Comparison of ENCODE assay signal across 11 cellular contexts in genomic region chr1:208030320-208031091, GRCh38.
DNase-seq lines count a peak whose midpoint lies in the region; ATAC-seq and TF ChIP-seq lines count a peak whose summit lies in the region.
"Had no signal": no experiment of that assay in that cellular context is flagged by ENCODE, and none has a peak within 500 bp of the region (broad histone marks: within the 10 kb centered on the region; RNA-seq: fewer than 3 reads in every experiment).

No MANE protein-coding gene starts in this region.

- ATAC-seq in heart left ventricle: peak; percentile 60 to 81 (median 68)
- no peak for ATAC-seq in GM21528 (IDR thresholded peaks at IDR 0.05; ENCODE audit: low FRiP score, unreplicated experiment)
- ATAC-seq: T-helper 17 cell had no signal

- H3K9me3 ChIP-seq in ascending aorta (no peaks in the 10 kb centered on the region), heart left ventricle (no peaks in the 10 kb centered on the region)

- no peaks in the 10 kb centered on the region for H3K27me3 Mint-ChIP-seq in Calu3 (ENCODE audit: unreplicated experiment)

- intact Hi-C loops in ascending aorta (cut with DNase I): loop anchor here (2.0 kb wide), 1 partner anchor 16 kb away; no protein-coding TSS in a partner anchor
- intact Hi-C loops in heart left ventricle (cut with DNase I): no loop called here
- intact Hi-C loops in posterior vena cava (cut with DNase I): no loop called here
- intact Hi-C loops in Calu3 (cut with micrococcal nuclease; ENCODE audit: unreplicated experiment): no loop called here

- H3K36me3 ChIP-seq in ascending aorta: peaks cover 20 to 65% of the 10 kb centered on the region in 2 donors
- peaks cover 3 to 84% (median 55%) of the 10 kb centered on the region in 9 donors for H3K36me3 ChIP-seq in heart left ventricle

- H3K4me1 Mint-ChIP-seq in Calu3 (ENCODE audit: low read depth, unreplicated experiment): no peaks in the 10 kb centered on the region

- TF ChIP-seq POLR2A in heart left ventricle (IDR thresholded peaks at IDR 0.05): no peak

- H3K36me3 Mint-ChIP-seq in Calu3 (ENCODE audit: insufficient read depth, unreplicated experiment): no peaks in the 10 kb centered on the region

- H3K4me3 Mint-ChIP-seq in Calu3 (ENCODE audit: low read depth, unreplicated experiment): no peak overlapping the region
- H3K4me3 Mint-ChIP-seq: T-helper 17 cell had no signal

- TF ChIP-seq CTCF in AG09319 (IDR thresholded peaks at IDR 0.05; ENCODE audit: low read depth, low read length) (no peak), ascending aorta (IDR thresholded peaks at IDR 0.05) (no peak), heart left ventricle (IDR thresholded peaks at IDR 0.05) (no peak), Calu3 (IDR thresholded peaks at IDR 0.05; ENCODE audit: unreplicated experiment) (no peak)

- H3K4me1 ChIP-seq in ascending aorta (peaks cover 7 to 33% of the 10 kb centered on the region in 2 donors), heart left ventricle (peaks cover 0 to 47% (median 21%) of the 10 kb centered on the region in 12 donors)
- H3K4me1 ChIP-seq: parathyroid adenoma had no signal

- H3K27ac Mint-ChIP-seq in Calu3 (ENCODE audit: unreplicated experiment): no peak overlapping the region
- H3K27ac Mint-ChIP-seq: T-helper 17 cell had no signal

- CTCF ChIA-PET in Calu3 (lab: Charles Lee): interaction anchor here (2.0 kb wide), 1 partner anchor 8 kb away, joined by 9 read pairs; no protein-coding TSS in a partner anchor

- H3K27me3 ChIP-seq in ascending aorta: no peaks in the 10 kb centered on the region
- no peaks in the 10 kb centered on the region for H3K27me3 ChIP-seq in heart left ventricle

- BruUV-seq in Calu3 (replicated peaks; lab: Mats Ljungman, UMichigan): no TSS peak

- WGBS in heart left ventricle, 4 donors: 52 to 71% (median 66%) methylated on average over 10 to 11 of the region's 11 CpGs

- no peaks in the 10 kb centered on the region for H3K9me3 Mint-ChIP-seq in Calu3 (ENCODE audit: low read depth, unreplicated experiment)

- H3K27ac ChIP-seq in ascending aorta (peak overlapping the region; percentile 66 to 80), heart left ventricle (peak overlapping the region; percentile 46 to 94 (median 77))
- H3K27ac ChIP-seq: parathyroid adenoma had no signal

- no peak overlapping the region for H3K4me3 ChIP-seq in ascending aorta
- peak overlapping the region in 1 of 12 donors; percentile 19 for H3K4me3 ChIP-seq in heart left ventricle

- peak; percentile 47 for DNase-seq in AG09319 (ENCODE audit: extremely low read depth, low read depth)
- DNase-seq in ascending aorta (ENCODE audit: low spot score in 2 of 2): no peak
- DNase-seq in heart left ventricle: peak; percentile 70 to 86 (median 73)
- peak; percentile 90 for DNase-seq in posterior vena cava (ENCODE audit: low spot score)
- DNase-seq in Calu3: no peak
- DNase-seq in NCI-H226: no peak
- no peak for DNase-seq in HCEC 1CT
- DNase-seq: AML-193, T-helper 17 cell had no signal

Comparison
In these comparisons a context has a peak if more than half of its experiments do, and no peak if none do; other contexts are left out.
1. DNase-seq: peak in AG09319 (single experiment), heart left ventricle (5 of 5) and posterior vena cava (single experiment); none in ascending aorta (0 of 2), Calu3 (single experiment), NCI-H226 (single experiment) and HCEC 1CT (single experiment).